Comparison of ENCODE assay signal across 24 cellular contexts in the genomic region with DNA sequence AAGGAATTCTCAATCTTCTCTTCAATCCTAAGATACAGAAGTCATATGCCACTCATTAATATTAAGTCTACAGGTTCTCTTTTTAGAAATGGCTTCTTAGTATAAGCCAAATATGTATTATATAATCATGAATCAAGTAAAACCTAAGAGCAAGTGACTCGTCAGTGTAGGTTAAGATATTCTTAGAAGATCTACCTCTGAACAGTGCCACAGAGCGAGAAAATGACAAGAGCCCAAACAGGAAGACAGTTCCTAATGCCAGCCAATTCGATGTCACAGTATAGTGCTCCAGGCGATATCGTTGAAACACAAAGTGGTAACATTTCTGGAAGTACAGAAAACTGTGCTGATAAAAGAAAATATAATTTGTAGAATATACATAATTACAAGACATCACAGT.
"Had no signal": no experiment of that assay in that cellular context is flagged by ENCODE, and none has a peak within 500 bp of the region (broad histone marks: within the 10 kb centered on the region; RNA-seq: fewer than 3 reads in every experiment).

No MANE protein-coding gene starts in this region.

- ATAC-seq: HepG2, Right ventricle myocardium inferior, SK-N-SH treated with all-trans-retinoic acid at 6 μM for 48 hours had no signal

- H3K27me3 ChIP-seq: Peyer's patch, SJCRH30 had no signal

- DNase-seq: IMR-90, Karpas-422, KG1, MM.1S, NCI-H1092 treated with DMSO at 0.1 percent for 48 hours, NCI-H1436, NCI-H187, NCI-H2029, NCI-H2081 treated with DMSO at 0.1 percent for 48 hours, NCI-H2171, NCI-H226, NCI-H446, NCI-H510A, NCI-H524 treated with DMSO at 0.1 percent for 48 hours, NCI-H69, NCI-H774, OCI-M1, PC-9, Peyer's patch, SHP77 treated with DMSO at 0.1 percent for 48 hours, SJCRH30 had no signal

- H3K4me1 ChIP-seq: Peyer's patch, SJCRH30 had no signal

- H3K4me3 ChIP-seq: PC-9, Peyer's patch, SJCRH30 had no signal

- H3K4me2 ChIP-seq: PC-9 had no signal

- H3K9me3 ChIP-seq: Peyer's patch, SJCRH30 had no signal

- H3K27ac ChIP-seq: Peyer's patch, SJCRH30 had no signal

- H2AFZ ChIP-seq: PC-9 had no signal
